10 cellular contexts compared by ENCODE assay signal in genomic region chr18:49563130-49563540, GRCh38. TPM values are rescaled to one million over a fixed set of nuclear protein-coding genes. Genes with fewer than 3 reads are reported as not detected.
DNase-seq lines count a peak whose midpoint lies in the region; ATAC-seq, FAIRE-seq and TF ChIP-seq lines count a peak whose summit lies in the region.
"Had no signal": no experiment of that assay in that cellular context is flagged by ENCODE, and none has a peak within 500 bp of the region (broad histone marks: within the 10 kb centered on the region; RNA-seq: fewer than 3 reads in every experiment).

No MANE protein-coding gene starts in this region.

- peak overlapping the region; percentile 47 for H3K4me3 ChIP-seq in bronchial epithelial cell (ENCODE audit: low read depth, low read length)
- peak overlapping the region; percentile 49 for H3K4me3 ChIP-seq in mesodermal cell (ENCODE audit: extremely low read depth, insufficient read depth, low read length, poor library complexity, severe bottlenecking)

- H3K27me3 Mint-ChIP-seq in CD4-positive, alpha-beta T cell = peaks cover 92% of the 10 kb centered on the region

- no peaks in the 10 kb centered on the region for H3K9me3 ChIP-seq in CD4-positive, alpha-beta T cell (ENCODE audit: control insufficient read depth, low read length)
- H3K9me3 ChIP-seq in mesodermal cell (ENCODE audit: control insufficient read depth, low read length) = no peaks in the 10 kb centered on the region

- peaks cover 72% of the 10 kb centered on the region for H3K27me3 ChIP-seq in CD4-positive, alpha-beta T cell (ENCODE audit: control insufficient read depth, insufficient read depth, low read length)
- H3K27me3 ChIP-seq in bronchial epithelial cell (ENCODE audit: control insufficient read depth, insufficient read depth, low read length) = no peaks in the 10 kb centered on the region

- intact Hi-C loops in CD4-positive, alpha-beta T cell (cut with DNase I, micrococcal nuclease) = loop anchor here in 1 of 2 experiments (10.0 kb wide), 1 partner anchor 202 kb away; no protein-coding TSS in a partner anchor

- no peaks in the 10 kb centered on the region for H3K36me3 Mint-ChIP-seq in CD4-positive, alpha-beta T cell (ENCODE audit: low read depth)

- H3K36me3 ChIP-seq in bronchial epithelial cell (ENCODE audit: control insufficient read depth, insufficient read depth, low read length) (peaks cover 5% of the 10 kb centered on the region), mesodermal cell (ENCODE audit: control insufficient read depth, insufficient read depth, low read length) (peaks cover 41% of the 10 kb centered on the region)
- H3K36me3 ChIP-seq: WERI-Rb-1 had no signal

- no peak overlapping the region for H3K27ac ChIP-seq in CD4-positive, alpha-beta T cell (ENCODE audit: low read depth, low read length)
- H3K27ac ChIP-seq in mesodermal cell (ENCODE audit: low read depth, low read length, severe bottlenecking) = no peak overlapping the region
- H3K27ac ChIP-seq: WERI-Rb-1 had no signal

- peaks cover 31% of the 10 kb centered on the region for H3K4me1 Mint-ChIP-seq in CD4-positive, alpha-beta T cell (ENCODE audit: low read depth)

- CTCF ChIA-PET in CD4-positive, alpha-beta T cell (lab: Charles Lee) = interaction anchor here (0.6 kb wide), 1 partner anchor 20 kb away, joined by 3 read pairs; no protein-coding TSS in a partner anchor

- H3K4me1 ChIP-seq in mesodermal cell (ENCODE audit: control insufficient read depth, insufficient read depth, low read length, poor library complexity, severe bottlenecking) = peaks cover 8% of the 10 kb centered on the region

- no peak overlapping the region for H3K27ac Mint-ChIP-seq in CD4-positive, alpha-beta T cell

- no peak for DNase-seq in CD4-positive, alpha-beta T cell
- DNase-seq in LoVo (ENCODE audit: low spot score) (peak; percentile 55), bronchial epithelial cell (ENCODE audit: low read depth) (peak; percentile 92), COR-L47 (lab: John Stamatoyannopoulos, UW) (no peak), NCI-H2227 treated with DMSO at 0.1 percent for 48 hours (lab: John Stamatoyannopoulos, UW) (no peak), NCI-H1092 treated with DMSO at 0.1 percent for 48 hours (lab: John Stamatoyannopoulos, UW) (no peak), DMS114 treated with DMSO at 0.1 percent for 48 hours (lab: John Stamatoyannopoulos, UW; ENCODE audit: unreplicated experiment) (no peak)
- DNase-seq: WERI-Rb-1 had no signal

- no peak for ATAC-seq in CD4-positive, alpha-beta T cell (ENCODE audit: poor library complexity)

- POLR2A ChIA-PET in CD4-positive, alpha-beta T cell (lab: Charles Lee) = interaction anchor here (1.5 kb wide), 1 partner anchor 76 kb away, joined by 3 read pairs; the partner anchor contains the start of gene C18orf32

- peak overlapping the region; percentile 79 for H3K4me3 Mint-ChIP-seq in CD4-positive, alpha-beta T cell

- H3K9me3 Mint-ChIP-seq in CD4-positive, alpha-beta T cell = no peaks in the 10 kb centered on the region

- no peak for TF ChIP-seq CTCF in CD4-positive, alpha-beta T cell (IDR thresholded peaks at IDR 0.05)
- TF ChIP-seq CTCF in bronchial epithelial cell (IDR thresholded peaks at IDR 0.05; ENCODE audit: insufficient read depth, low read length, severe bottlenecking) = no peak

- FAIRE-seq in bronchial epithelial cell (lab: Jason Lieb, UNC) = peak; percentile 95
- FAIRE-seq: endometrium had no signal

RNA-seq across cellular contexts. Expression of gene LIPG, which starts 1.3 kb away (rescaled TPM):
- total RNA-seq in CD4-positive, alpha-beta T cell = not detected
- total RNA-seq in bronchial epithelial cell = 9.5 and 11.5 TPM in 2 replicates
- 219 TPM for polyA plus RNA-seq in mesodermal cell (2013, experiment 1 of 2)
- 193 TPM for polyA plus RNA-seq in mesodermal cell (2013, experiment 2 of 2)

Comparison
In these comparisons a context has a peak if more than half of its experiments do, and no peak if none do; other contexts are left out.
1. DNase-seq: peak in LoVo (single experiment) and bronchial epithelial cell (single experiment); none in CD4-positive, alpha-beta T cell (0 of 10), COR-L47 (single experiment), NCI-H2227 treated with DMSO at 0.1 percent for 48 hours (single experiment), NCI-H1092 treated with DMSO at 0.1 percent for 48 hours (single experiment) and DMS114 treated with DMSO at 0.1 percent for 48 hours (single experiment).